Comparison of ENCODE assay signal across 1 cellular context in the genomic region with DNA sequence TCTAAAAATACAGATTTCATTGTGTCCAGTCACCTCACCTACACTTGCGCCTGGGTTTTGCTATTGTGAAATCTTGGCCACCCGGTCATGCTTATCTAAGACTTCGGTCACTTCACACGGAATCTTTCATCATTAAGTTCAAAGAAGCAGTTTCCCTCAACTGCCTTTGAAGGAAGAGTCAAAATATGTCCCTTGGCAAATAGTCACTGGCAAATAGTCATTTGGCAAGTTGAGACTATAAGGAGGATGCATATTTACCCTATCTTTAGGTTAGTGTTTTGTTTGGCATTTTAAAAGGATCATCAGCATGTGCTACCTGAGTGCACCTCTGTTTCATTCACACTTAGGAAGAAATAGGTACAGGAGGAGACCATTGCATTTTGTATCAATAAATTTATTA.
TF ChIP-seq lines count a peak whose summit lies in the region.

No MANE protein-coding gene starts in this region.

TF ChIP-seq in HepG2, 621 proteins besides CTCF, POLR2A, EP300 and RAD21 (continued from another document and continues in another):
- TF ChIP-seq, protein P1, sequence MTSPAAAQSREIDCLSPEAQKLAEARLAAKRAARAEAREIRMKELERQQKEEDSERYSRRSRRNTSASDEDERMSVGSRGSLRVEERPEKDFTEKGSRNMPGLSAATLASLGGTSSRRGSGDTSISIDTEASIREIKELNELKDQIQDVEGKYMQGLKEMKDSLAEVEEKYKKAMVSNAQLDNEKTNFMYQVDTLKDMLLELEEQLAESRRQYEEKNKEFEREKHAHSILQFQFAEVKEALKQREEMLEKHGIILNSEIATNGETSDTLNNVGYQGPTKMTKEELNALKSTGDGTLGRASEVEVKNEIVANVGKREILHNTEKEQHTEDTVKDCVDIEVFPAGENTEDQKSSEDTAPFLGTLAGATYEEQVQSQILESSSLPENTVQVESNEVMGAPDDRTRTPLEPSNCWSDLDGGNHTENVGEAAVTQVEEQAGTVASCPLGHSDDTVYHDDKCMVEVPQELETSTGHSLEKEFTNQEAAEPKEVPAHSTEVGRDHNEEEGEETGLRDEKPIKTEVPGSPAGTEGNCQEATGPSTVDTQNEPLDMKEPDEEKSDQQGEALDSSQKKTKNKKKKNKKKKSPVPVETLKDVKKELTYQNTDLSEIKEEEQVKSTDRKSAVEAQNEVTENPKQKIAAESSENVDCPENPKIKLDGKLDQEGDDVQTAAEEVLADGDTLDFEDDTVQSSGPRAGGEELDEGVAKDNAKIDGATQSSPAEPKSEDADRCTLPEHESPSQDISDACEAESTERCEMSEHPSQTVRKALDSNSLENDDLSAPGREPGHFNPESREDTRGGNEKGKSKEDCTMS (CRISPR knock-in tag; conservative IDR thresholded peaks at IDR 0.05): no peak
- TF ChIP-seq CBX2 (IDR thresholded peaks at IDR 0.05; ENCODE audit: low read depth, low read length) (no peak), CBX2 (CRISPR knock-in tag; IDR thresholded peaks at IDR 0.05; ENCODE audit: low read depth) (no peak), DR1 (CRISPR knock-in tag; IDR thresholded peaks at IDR 0.05) (no peak), ATRX (CRISPR knock-in tag; IDR thresholded peaks at IDR 0.05; ENCODE audit: borderline replicate concordance) (no peak), ZNF230 (CRISPR knock-in tag; IDR thresholded peaks at IDR 0.05) (no peak; the same call in 1 of the 2 replicates), ZNF530 (CRISPR knock-in tag; IDR thresholded peaks at IDR 0.05; ENCODE audit: low read depth) (no peak), ZNF782 (CRISPR knock-in tag; IDR thresholded peaks at IDR 0.05; ENCODE audit: borderline replicate concordance) (no peak), ZNF207 (IDR thresholded peaks at IDR 0.05; ENCODE audit: borderline replicate concordance) (no peak), ZNF577 (CRISPR knock-in tag; IDR thresholded peaks at IDR 0.05; ENCODE audit: borderline replicate concordance, low read depth) (no peak), MBD4 (IDR thresholded peaks at IDR 0.05; ENCODE audit: borderline replicate concordance, low read length) (peak; percentile 100), REPIN1 (CRISPR knock-in tag; IDR thresholded peaks at IDR 0.05; ENCODE audit: borderline replicate concordance, low read depth) (peak; percentile 46; the same call in 1 of the 2 replicates), ZNF605 (CRISPR knock-in tag; IDR thresholded peaks at IDR 0.05) (peak; percentile 68; the same call in 1 of the 2 replicates), SMC3 (IDR thresholded peaks at IDR 0.05; ENCODE audit: low read length) (peak; percentile 48; the same call in 1 of the 2 replicates), ZNF713 (CRISPR knock-in tag; IDR thresholded peaks at IDR 0.05) (no peak), SOX13 (IDR thresholded peaks at IDR 0.05) (peak; percentile 94), SOX13 (CRISPR knock-in tag; conservative IDR thresholded peaks at IDR 0.05 in 1 of 2, IDR thresholded peaks at IDR 0.05 in 1 of 2) (peak in 1 of 2 experiments; percentile 98; a peak in 2 of 4 replicates), TOPORS (CRISPR knock-in tag; IDR thresholded peaks at IDR 0.05) (no peak), RFXANK (CRISPR knock-in tag; IDR thresholded peaks at IDR 0.05) (no peak), XBP1 (CRISPR knock-in tag; IDR thresholded peaks at IDR 0.05) (no peak), CAMTA2 (CRISPR knock-in tag; IDR thresholded peaks at IDR 0.05; ENCODE audit: borderline replicate concordance) (no peak), KLF11 (CRISPR knock-in tag; IDR thresholded peaks at IDR 0.05) (no peak), SPEN (CRISPR knock-in tag; IDR thresholded peaks at IDR 0.05; ENCODE audit: low read depth) (no peak), NR2C2 (CRISPR knock-in tag; IDR thresholded peaks at IDR 0.05; ENCODE audit: borderline replicate concordance) (peak; percentile 77; the same call in 1 of the 2 replicates), RAD51 (IDR thresholded peaks at IDR 0.05; ENCODE audit: borderline replicate concordance) (no peak), HNF4G (IDR thresholded peaks at IDR 0.05; ENCODE audit: borderline replicate concordance, low read depth, low read length) (peak; percentile 80), HNF4G (CRISPR knock-in tag; IDR thresholded peaks at IDR 0.05; ENCODE audit: borderline replicate concordance, low read depth) (no peak), ATF7-NPFF (CRISPR knock-in tag; IDR thresholded peaks at IDR 0.05; ENCODE audit: low read depth) (no peak; the same call in 1 of the 2 replicates), ZNF678 (CRISPR knock-in tag; IDR thresholded peaks at IDR 0.05) (no peak), HNF4A (CRISPR knock-in tag; IDR thresholded peaks at IDR 0.05) (peak; percentile 91), ZNF816 (CRISPR knock-in tag; IDR thresholded peaks at IDR 0.05; ENCODE audit: borderline replicate concordance) (no peak), MLLT10 (CRISPR knock-in tag; IDR thresholded peaks at IDR 0.05) (no peak), ZBTB8A (CRISPR knock-in tag; IDR thresholded peaks at IDR 0.05; ENCODE audit: borderline replicate concordance, low read depth) (no peak), NFIC (IDR thresholded peaks at IDR 0.05; ENCODE audit: low read length) (peak; percentile 99), ZNF839 (CRISPR knock-in tag; IDR thresholded peaks at IDR 0.05; ENCODE audit: borderline replicate concordance) (no peak), ATAD3A (CRISPR knock-in tag; IDR thresholded peaks at IDR 0.05) (no peak), NFKBIZ (CRISPR knock-in tag; IDR thresholded peaks at IDR 0.05) (peak; percentile 93; the same call in 1 of the 2 replicates), BRD4 (CRISPR knock-in tag; IDR thresholded peaks at IDR 0.05) (no peak), ZBTB3 (CRISPR knock-in tag; IDR thresholded peaks at IDR 0.05; ENCODE audit: borderline replicate concordance, low read depth) (peak; percentile 60; the same call in 1 of the 2 replicates), FOXP1 (IDR thresholded peaks at IDR 0.05) (no peak), FOXP1 (CRISPR knock-in tag; IDR thresholded peaks at IDR 0.05) (peak; percentile 98), ZNF703 (CRISPR knock-in tag; IDR thresholded peaks at IDR 0.05; ENCODE audit: borderline replicate concordance) (0 out of 2 replicates have a peak, but pooled peaks have one; percentile 64), MTA1 (CRISPR knock-in tag; IDR thresholded peaks at IDR 0.05; ENCODE audit: borderline replicate concordance) (no peak; the same call in 1 of the 2 replicates), SRSF4 (IDR thresholded peaks at IDR 0.05; ENCODE audit: low read depth, low read length, poor library complexity, severe bottlenecking) (no peak), CBFB (CRISPR knock-in tag; IDR thresholded peaks at IDR 0.05) (peak; percentile 95), PHB2 (IDR thresholded peaks at IDR 0.05; ENCODE audit: partially characterized antibody) (no peak), SP140L (CRISPR knock-in tag; IDR thresholded peaks at IDR 0.05; ENCODE audit: borderline replicate concordance) (peak; percentile 93; the same call in 1 of the 2 replicates), AGO2 (optimal IDR thresholded peaks at IDR 0.05; ENCODE audit: low read depth, low read length) (no peak), ZC3H4 (CRISPR knock-in tag; IDR thresholded peaks at IDR 0.05; ENCODE audit: borderline replicate concordance) (no peak), ZNF232 (CRISPR knock-in tag; IDR thresholded peaks at IDR 0.05; ENCODE audit: borderline replicate concordance) (no peak), HOXA9 (CRISPR knock-in tag; IDR thresholded peaks at IDR 0.05; ENCODE audit: borderline replicate concordance) (no peak), CHD4 (IDR thresholded peaks at IDR 0.05; ENCODE audit: borderline replicate concordance, low read length) (no peak), XRCC5 (optimal IDR thresholded peaks at IDR 0.05; ENCODE audit: low read length) (no peak), ZNF564 (CRISPR knock-in tag; IDR thresholded peaks at IDR 0.05) (no peak)
- TF ChIP-seq, protein P2, sequence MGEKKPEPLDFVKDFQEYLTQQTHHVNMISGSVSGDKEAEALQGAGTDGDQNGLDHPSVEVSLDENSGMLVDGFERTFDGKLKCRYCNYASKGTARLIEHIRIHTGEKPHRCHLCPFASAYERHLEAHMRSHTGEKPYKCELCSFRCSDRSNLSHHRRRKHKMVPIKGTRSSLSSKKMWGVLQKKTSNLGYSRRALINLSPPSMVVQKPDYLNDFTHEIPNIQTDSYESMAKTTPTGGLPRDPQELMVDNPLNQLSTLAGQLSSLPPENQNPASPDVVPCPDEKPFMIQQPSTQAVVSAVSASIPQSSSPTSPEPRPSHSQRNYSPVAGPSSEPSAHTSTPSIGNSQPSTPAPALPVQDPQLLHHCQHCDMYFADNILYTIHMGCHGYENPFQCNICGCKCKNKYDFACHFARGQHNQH (CRISPR knock-in tag; IDR thresholded peaks at IDR 0.05): peak; percentile 86
- TF ChIP-seq, protein P3, sequence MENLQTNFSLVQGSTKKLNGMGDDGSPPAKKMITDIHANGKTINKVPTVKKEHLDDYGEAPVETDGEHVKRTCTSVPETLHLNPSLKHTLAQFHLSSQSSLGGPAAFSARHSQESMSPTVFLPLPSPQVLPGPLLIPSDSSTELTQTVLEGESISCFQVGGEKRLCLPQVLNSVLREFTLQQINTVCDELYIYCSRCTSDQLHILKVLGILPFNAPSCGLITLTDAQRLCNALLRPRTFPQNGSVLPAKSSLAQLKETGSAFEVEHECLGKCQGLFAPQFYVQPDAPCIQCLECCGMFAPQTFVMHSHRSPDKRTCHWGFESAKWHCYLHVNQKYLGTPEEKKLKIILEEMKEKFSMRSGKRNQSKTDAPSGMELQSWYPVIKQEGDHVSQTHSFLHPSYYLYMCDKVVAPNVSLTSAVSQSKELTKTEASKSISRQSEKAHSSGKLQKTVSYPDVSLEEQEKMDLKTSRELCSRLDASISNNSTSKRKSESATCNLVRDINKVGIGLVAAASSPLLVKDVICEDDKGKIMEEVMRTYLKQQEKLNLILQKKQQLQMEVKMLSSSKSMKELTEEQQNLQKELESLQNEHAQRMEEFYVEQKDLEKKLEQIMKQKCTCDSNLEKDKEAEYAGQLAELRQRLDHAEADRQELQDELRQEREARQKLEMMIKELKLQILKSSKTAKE (CRISPR knock-in tag; IDR thresholded peaks at IDR 0.05; ENCODE audit: borderline replicate concordance): peak; percentile 83
- TF ChIP-seq, protein P4, sequence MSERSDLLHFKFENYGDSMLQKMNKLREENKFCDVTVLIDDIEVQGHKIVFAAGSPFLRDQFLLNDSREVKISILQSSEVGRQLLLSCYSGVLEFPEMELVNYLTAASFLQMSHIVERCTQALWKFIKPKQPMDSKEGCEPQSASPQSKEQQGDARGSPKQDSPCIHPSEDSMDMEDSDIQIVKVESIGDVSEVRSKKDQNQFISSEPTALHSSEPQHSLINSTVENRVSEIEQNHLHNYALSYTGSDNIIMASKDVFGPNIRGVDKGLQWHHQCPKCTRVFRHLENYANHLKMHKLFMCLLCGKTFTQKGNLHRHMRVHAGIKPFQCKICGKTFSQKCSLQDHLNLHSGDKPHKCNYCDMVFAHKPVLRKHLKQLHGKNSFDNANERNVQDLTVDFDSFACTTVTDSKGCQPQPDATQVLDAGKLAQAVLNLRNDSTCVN (CRISPR knock-in tag; IDR thresholded peaks at IDR 0.05; ENCODE audit: borderline replicate concordance): no peak
- TF ChIP-seq, protein P5, sequence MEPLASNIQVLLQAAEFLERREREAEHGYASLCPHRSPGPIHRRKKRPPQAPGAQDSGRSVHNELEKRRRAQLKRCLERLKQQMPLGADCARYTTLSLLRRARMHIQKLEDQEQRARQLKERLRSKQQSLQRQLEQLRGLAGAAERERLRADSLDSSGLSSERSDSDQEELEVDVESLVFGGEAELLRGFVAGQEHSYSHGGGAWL (CRISPR knock-in tag; IDR thresholded peaks at IDR 0.05): no peak
- TF ChIP-seq, protein P6, sequence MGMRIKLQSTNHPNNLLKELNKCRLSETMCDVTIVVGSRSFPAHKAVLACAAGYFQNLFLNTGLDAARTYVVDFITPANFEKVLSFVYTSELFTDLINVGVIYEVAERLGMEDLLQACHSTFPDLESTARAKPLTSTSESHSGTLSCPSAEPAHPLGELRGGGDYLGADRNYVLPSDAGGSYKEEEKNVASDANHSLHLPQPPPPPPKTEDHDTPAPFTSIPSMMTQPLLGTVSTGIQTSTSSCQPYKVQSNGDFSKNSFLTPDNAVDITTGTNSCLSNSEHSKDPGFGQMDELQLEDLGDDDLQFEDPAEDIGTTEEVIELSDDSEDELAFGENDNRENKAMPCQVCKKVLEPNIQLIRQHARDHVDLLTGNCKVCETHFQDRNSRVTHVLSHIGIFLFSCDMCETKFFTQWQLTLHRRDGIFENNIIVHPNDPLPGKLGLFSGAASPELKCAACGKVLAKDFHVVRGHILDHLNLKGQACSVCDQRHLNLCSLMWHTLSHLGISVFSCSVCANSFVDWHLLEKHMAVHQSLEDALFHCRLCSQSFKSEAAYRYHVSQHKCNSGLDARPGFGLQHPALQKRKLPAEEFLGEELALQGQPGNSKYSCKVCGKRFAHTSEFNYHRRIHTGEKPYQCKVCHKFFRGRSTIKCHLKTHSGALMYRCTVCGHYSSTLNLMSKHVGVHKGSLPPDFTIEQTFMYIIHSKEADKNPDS (CRISPR knock-in tag; IDR thresholded peaks at IDR 0.05): no peak
- TF ChIP-seq, protein P7, sequence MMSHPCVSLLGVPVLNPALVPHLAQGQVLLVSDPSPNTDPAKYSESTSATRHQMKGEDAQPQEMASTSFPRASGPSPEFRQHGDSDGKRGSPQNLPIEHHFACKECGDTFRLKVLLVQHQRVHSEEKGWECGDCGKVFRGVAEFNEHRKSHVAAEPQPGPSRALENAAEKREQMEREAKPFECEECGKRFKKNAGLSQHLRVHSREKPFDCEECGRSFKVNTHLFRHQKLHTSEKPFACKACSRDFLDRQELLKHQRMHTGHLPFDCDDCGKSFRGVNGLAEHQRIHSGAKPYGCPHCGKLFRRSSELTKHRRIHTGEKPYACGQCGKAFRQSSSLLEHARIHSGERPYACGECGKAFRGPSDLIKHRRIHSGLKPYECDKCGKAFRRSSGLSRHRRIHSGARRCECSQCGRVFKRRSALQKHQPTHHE (CRISPR knock-in tag; IDR thresholded peaks at IDR 0.05; ENCODE audit: borderline replicate concordance): no peak; the same call in 1 of the 2 replicates
- TF ChIP-seq, protein P8, sequence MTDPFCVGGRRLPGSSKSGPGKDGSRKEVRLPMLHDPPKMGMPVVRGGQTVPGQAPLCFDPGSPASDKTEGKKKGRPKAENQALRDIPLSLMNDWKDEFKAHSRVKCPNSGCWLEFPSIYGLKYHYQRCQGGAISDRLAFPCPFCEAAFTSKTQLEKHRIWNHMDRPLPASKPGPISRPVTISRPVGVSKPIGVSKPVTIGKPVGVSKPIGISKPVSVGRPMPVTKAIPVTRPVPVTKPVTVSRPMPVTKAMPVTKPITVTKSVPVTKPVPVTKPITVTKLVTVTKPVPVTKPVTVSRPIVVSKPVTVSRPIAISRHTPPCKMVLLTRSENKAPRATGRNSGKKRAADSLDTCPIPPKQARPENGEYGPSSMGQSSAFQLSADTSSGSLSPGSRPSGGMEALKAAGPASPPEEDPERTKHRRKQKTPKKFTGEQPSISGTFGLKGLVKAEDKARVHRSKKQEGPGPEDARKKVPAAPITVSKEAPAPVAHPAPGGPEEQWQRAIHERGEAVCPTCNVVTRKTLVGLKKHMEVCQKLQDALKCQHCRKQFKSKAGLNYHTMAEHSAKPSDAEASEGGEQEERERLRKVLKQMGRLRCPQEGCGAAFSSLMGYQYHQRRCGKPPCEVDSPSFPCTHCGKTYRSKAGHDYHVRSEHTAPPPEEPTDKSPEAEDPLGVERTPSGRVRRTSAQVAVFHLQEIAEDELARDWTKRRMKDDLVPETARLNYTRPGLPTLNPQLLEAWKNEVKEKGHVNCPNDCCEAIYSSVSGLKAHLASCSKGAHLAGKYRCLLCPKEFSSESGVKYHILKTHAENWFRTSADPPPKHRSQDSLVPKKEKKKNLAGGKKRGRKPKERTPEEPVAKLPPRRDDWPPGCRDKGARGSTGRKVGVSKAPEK (CRISPR knock-in tag; IDR thresholded peaks at IDR 0.05; ENCODE audit: borderline replicate concordance): peak; percentile 59; the same call in 1 of the 2 replicates
